In the genomic region with DNA sequence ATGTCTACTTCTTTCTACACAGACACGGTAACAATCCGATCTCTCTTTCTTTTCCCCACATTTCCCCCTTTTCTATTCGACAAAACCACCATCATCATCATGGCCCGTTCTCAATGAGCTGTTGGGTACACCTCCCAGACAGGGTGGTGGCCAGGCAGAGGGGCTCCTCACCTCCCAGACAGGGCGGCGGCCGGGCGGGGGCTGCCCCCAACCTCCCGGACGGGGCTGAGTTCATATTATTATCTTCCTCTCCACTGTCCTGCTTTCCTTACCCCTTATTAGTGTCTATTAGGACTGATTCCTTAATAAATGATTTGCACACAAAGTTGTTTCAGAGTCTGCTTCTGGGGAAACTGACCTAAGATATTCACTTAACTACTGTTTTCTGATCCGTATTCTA, we compare ENCODE assay signal across 5 cellular contexts. TPM values are rescaled to one million over a fixed set of nuclear protein-coding genes. Genes with fewer than 3 reads are reported as not detected.
DNase-seq lines count a peak whose midpoint lies in the region; TF ChIP-seq lines count a peak whose summit lies in the region.
"Not testable (repeated sequence)": the region's sequence is repeated elsewhere in the genome, so short reads cannot be mapped to it uniquely, and the experiment has no call there.
"Had no signal": no experiment of that assay in that cellular context is flagged by ENCODE, and none has a peak within 500 bp of the region (broad histone marks: within the 10 kb centered on the region; RNA-seq: fewer than 3 reads in every experiment).

No MANE protein-coding gene starts in this region.

- not testable (repeated sequence) for H3K4me3 ChIP-seq in Karpas-422 (ENCODE audit: low read length)
- peak overlapping the region; percentile 27 for H3K4me3 ChIP-seq in endodermal cell (ENCODE audit: low read length)

- H3K9me3 ChIP-seq in Karpas-422 (ENCODE audit: low read length): peaks cover 20% of the 10 kb centered on the region
- peaks cover 54% of the 10 kb centered on the region for H3K9me3 ChIP-seq in endodermal cell (ENCODE audit: control insufficient read depth, low read length)

- not testable (repeated sequence) for H3K4me1 Mint-ChIP-seq in endodermal cell

- H3K36me3 Mint-ChIP-seq in endodermal cell (ENCODE audit: low read depth): not testable (repeated sequence)

- TF ChIP-seq CTCF in endodermal cell (conservative IDR thresholded peaks at IDR 0.05): not testable (repeated sequence)

- not testable (repeated sequence) for H3K9me2 ChIP-seq in Karpas-422 (replicated peaks; ENCODE audit: insufficient read depth, low read length)

- H3K9ac ChIP-seq in Karpas-422 (ENCODE audit: low read length); endodermal cell (ENCODE audit: extremely low read depth, low read length, poor library complexity, severe bottlenecking): not testable (repeated sequence)

- 89 to 91% methylated on average over 1 to 11 of the region's 11 CpGs for WGBS in endodermal cell (ENCODE audit: insufficient coverage in 1 of 2, insufficient read length in 1 of 2), 2 experiments

- H3K27me3 Mint-ChIP-seq in endodermal cell (ENCODE audit: insufficient read depth): peaks cover 83% of the 10 kb centered on the region

- H2AFZ ChIP-seq in Karpas-422 (ENCODE audit: low read length): 0 out of 2 replicates have a peak overlapping the region, but pooled peaks have one; percentile 25

- H3K4me1 ChIP-seq in Karpas-422 (ENCODE audit: low read length): peaks cover 14% of the 10 kb centered on the region
- H3K4me1 ChIP-seq in endodermal cell (ENCODE audit: control insufficient read depth, insufficient read depth, low read length): not testable (repeated sequence)

- DNase-seq in Karpas-422, endodermal cell: not testable (repeated sequence)
- peak; percentile 38 for DNase-seq in cerebellar cortex (ENCODE audit: low spot score)

- H3K9me3 Mint-ChIP-seq in endodermal cell: peaks cover 65% of the 10 kb centered on the region

- not testable (repeated sequence) for H3K79me2 ChIP-seq in Karpas-422 (ENCODE audit: low read length)

- H3K27ac ChIP-seq in Karpas-422 (ENCODE audit: low read length); endodermal cell (ENCODE audit: low read depth, low read length): not testable (repeated sequence)

- H4K20me1 ChIP-seq in Karpas-422 (ENCODE audit: insufficient read depth, low read depth, low read length): not testable (repeated sequence)

- H3K4me3 Mint-ChIP-seq in endodermal cell: not testable (repeated sequence)

- not testable (repeated sequence) for H3K4me2 ChIP-seq in Karpas-422 (ENCODE audit: low read depth, low read length, poor library complexity, severe bottlenecking)

- not testable (repeated sequence) for H3K27ac Mint-ChIP-seq in endodermal cell

- peaks cover 16% of the 10 kb centered on the region; the same call in 1 of the 2 replicates for H3K36me3 ChIP-seq in Karpas-422 (ENCODE audit: insufficient read depth, low read length)
- not testable (repeated sequence) for H3K36me3 ChIP-seq in endodermal cell (ENCODE audit: control insufficient read depth, insufficient read depth, low read length)

- not testable (repeated sequence) for H3K27me3 ChIP-seq in Karpas-422 (ENCODE audit: low read length)
- peaks cover 49% of the 10 kb centered on the region for H3K27me3 ChIP-seq in endodermal cell (ENCODE audit: control insufficient read depth, insufficient read depth, low read length, poor library complexity, severe bottlenecking)

RNA-seq across cellular contexts. Expression of a gene that starts 48.0 kb away (rescaled TPM):
- 16.1 and 57.4 TPM in 2 replicates for total RNA-seq in Karpas-422 (2014; rRNA removed; shearing (Covaris generic); ENCODE audit: low replicate concordance)
- 10 to 100 TPM; 26.4 to 39.0 TPM for total RNA-seq in endodermal cell
- polyA plus RNA-seq in endodermal cell (2013, experiment 1 of 2): 15.9 TPM
- 15.6 TPM for polyA plus RNA-seq in endodermal cell (2013, experiment 2 of 2)
- total RNA-seq: Caco-2 had no signal
- polyA plus RNA-seq: CD14-positive monocyte had no signal
